ENCODE assay signal across 15 cellular contexts in the genomic region with DNA sequence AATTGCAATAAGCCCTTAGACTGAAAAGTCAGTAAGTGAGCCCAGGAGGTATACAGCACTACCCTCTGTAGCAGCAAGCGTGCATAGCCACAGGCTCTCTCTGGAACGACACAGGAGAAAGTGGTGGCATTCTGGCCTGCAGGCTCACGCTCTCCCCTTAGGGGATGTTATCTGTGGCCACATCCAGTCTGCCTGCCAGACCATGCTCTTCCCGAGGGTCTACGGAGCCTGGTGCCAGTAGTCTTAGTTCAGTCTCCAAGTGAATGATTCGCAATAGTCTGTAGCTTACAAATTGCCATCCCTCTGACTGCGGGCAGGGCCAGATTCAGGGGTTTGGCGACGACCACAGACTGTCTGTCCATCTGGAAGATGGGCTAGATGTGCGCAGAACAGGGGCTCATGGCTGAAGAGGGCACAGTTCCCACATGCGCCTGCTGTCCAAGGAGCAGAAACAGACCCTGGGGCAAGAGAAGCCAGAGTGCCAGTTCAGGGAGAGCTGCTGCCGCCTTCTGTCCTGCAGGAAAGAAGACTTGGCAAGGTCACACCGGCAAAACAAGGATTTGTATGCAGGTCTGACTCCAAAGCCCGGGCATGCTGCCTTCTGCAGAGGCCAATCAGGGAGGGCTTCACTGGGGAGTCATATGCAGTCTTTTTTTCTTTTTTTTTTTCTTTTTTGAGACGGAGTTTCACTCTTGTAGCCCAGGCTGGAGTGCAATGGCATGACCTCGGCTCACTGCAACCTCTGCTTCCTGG. TPM values are rescaled to one million over a fixed set of nuclear protein-coding genes. Genes with fewer than 3 reads are reported as not detected.
A peak's percentile ranks its signal among the peaks of the same experiment; 100 is the strongest.
DNase-seq lines count a peak whose midpoint lies in the region; ATAC-seq, FAIRE-seq and TF ChIP-seq lines count a peak whose summit lies in the region.
"Had no signal": no experiment of that assay in that cellular context is flagged by ENCODE, and none has a peak within 500 bp of the region (broad histone marks: within the 10 kb centered on the region; RNA-seq: fewer than 3 reads in every experiment).

No MANE protein-coding gene starts in this region.

- no peak overlapping the region for H3K27ac ChIP-seq in H1 (ENCODE audit: low read depth, low read length)
- H3K27ac ChIP-seq in lower lobe of right lung: no peak overlapping the region
- H3K27ac ChIP-seq in subcutaneous abdominal adipose tissue (ENCODE audit: low read depth, low read length): peak overlapping the region; percentile 87
- no peak overlapping the region for H3K27ac ChIP-seq in CD8-positive, alpha-beta T cell (ENCODE audit: low read depth, low read length)
- H3K27ac ChIP-seq: SK-N-MC had no signal

- H3K23me2 ChIP-seq in H1 (ENCODE audit: low read depth, low read length): peaks cover 8% of the 10 kb centered on the region; the same call in 1 of the 2 replicates

- no peaks in the 10 kb centered on the region for H3K27me3 Mint-ChIP-seq in CD8-positive, alpha-beta T cell (ENCODE audit: low read depth)

- no peak overlapping the region for H2AK5ac ChIP-seq in H1 (ENCODE audit: low read depth, low read length)

- TF ChIP-seq POLR2A in H1 (IDR thresholded peaks at IDR 0.05; ENCODE audit: control extremely low read depth in 1 of 2, low read depth in 2 of 2, low read length in 2 of 2): no peak

- H3K27me3 ChIP-seq in H1 (replicated peaks in 1 of 4; ENCODE audit: control insufficient read depth in 3 of 4, extremely low read depth in 1 of 4, insufficient read depth in 3 of 4, low read length in 3 of 4) (peaks cover 0 to 26% (median 18%) of the 10 kb centered on the region in 4 experiments; a peak in 6 of 7 replicates), lower lobe of right lung (ENCODE audit: low read depth) (no peaks in the 10 kb centered on the region), subcutaneous abdominal adipose tissue (ENCODE audit: control insufficient read depth in 5 of 5, insufficient read depth in 4 of 5, low read length in 5 of 5) (no peaks in the 10 kb centered on the region)
- H3K27me3 ChIP-seq in CD8-positive, alpha-beta T cell (ENCODE audit: insufficient read depth, low read length): no peaks in the 10 kb centered on the region

- no peak overlapping the region for H2BK20ac ChIP-seq in H1 (ENCODE audit: low read length)

- H2BK12ac ChIP-seq in H1 (ENCODE audit: low read depth, low read length): no peak overlapping the region

- no peaks in the 10 kb centered on the region for H3K79me2 ChIP-seq in H1 (ENCODE audit: control insufficient read depth in 1 of 2, insufficient read depth in 2 of 2, low read length in 2 of 2)

- 90% methylated on average over 14 of the region's 16 CpGs; no CpG with 5 or more reads in 1 of the 2 experiments for WGBS in H1 (ENCODE audit: extremely low coverage in 1 of 2, insufficient coverage in 1 of 2, insufficient read length in 1 of 2, insufficient replicate concordance in 2 of 2, low coverage in 1 of 2, low lambda C conversion rate in 2 of 2, missing lambda C conversion rate in 1 of 2), 2 experiments

- no peak overlapping the region for H2AFZ ChIP-seq in H1 (ENCODE audit: low read length)

- POLR2A ChIA-PET in H1 (lab: Charles Lee; ENCODE audit: partially characterized antibody): interaction anchor here (0.9 to 2.5 kb wide), 2 partner anchors 10 to 20 kb away, joined by 7 read pairs; no protein-coding TSS in a partner anchor
- POLR2A ChIA-PET in CD8-positive, alpha-beta T cell (lab: Charles Lee): no interaction called here

- no peak overlapping the region for H4K91ac ChIP-seq in H1 (replicated peaks; ENCODE audit: insufficient read length, low read length)

- H2BK5ac ChIP-seq in H1 (ENCODE audit: low read depth, low read length): no peak overlapping the region

- ATAC-seq in lower lobe of right lung (no peak), GM18867 (IDR thresholded peaks at IDR 0.05; ENCODE audit: unreplicated experiment) (no peak)
- no peak for ATAC-seq in CD8-positive, alpha-beta T cell
- ATAC-seq: activated CD4-positive, CD25-positive, alpha-beta regulatory T cell treated with anti-CD3 and anti-CD28 coated beads, Interleukin-2, amount 50 U/mL, for 24 hours; activated T-cell treated with anti-CD3 and anti-CD28 coated beads, Interleukin-2, amount 50 U/mL, for 4 hours; stimulated activated naive CD8-positive, alpha-beta T cell treated with anti-CD3 and anti-CD28 coated beads, Interleukin-15, amount 100 ng/mL, for 72 hours had no signal

- 0 out of 2 replicates have a peak overlapping the region, but pooled peaks have one; percentile 13 for H2BK15ac ChIP-seq in H1 (ENCODE audit: low read length)

- TF ChIP-seq EP300 in H1 (IDR thresholded peaks at IDR 0.05; ENCODE audit: borderline replicate concordance in 1 of 2, low read depth in 2 of 2, low read length in 2 of 2): no peak

- CTCF ChIA-PET in H1 (lab: Charles Lee; ENCODE audit: partially characterized antibody): interaction anchor here (1.2 to 2.0 kb wide), 4 partner anchors 8 to 241 kb away, joined by 3 to 12 read pairs (median 4); no protein-coding TSS in a partner anchor
- CTCF ChIA-PET in CD8-positive, alpha-beta T cell (lab: Charles Lee): interaction anchor here (7.2 kb wide), 1 partner anchor 8 kb away, joined by 59 read pairs; no protein-coding TSS in a partner anchor

- H3K4me3 ChIP-seq in H1 (ENCODE audit: extremely low read depth in 1 of 4, insufficient read depth in 2 of 4, low read depth in 3 of 4, low read length in 4 of 4) (no peak overlapping the region), lower lobe of right lung (no peak overlapping the region), subcutaneous abdominal adipose tissue (ENCODE audit: low read depth in 1 of 5, low read length in 5 of 5) (no peak overlapping the region)
- H3K4me3 ChIP-seq in CD8-positive, alpha-beta T cell (ENCODE audit: low read depth, low read length): no peak overlapping the region
- H3K4me3 ChIP-seq: SK-N-MC had no signal

- no peak overlapping the region for H3K56ac ChIP-seq in H1 (replicated peaks; ENCODE audit: insufficient read length, low read depth, low read length)

- H3K9me3 Mint-ChIP-seq in CD8-positive, alpha-beta T cell: no peaks in the 10 kb centered on the region
- H3K9me3 Mint-ChIP-seq: activated T-cell treated with anti-CD3 and anti-CD28 coated beads, Interleukin-2, amount 50 U/mL, for 4 hours; stimulated activated naive CD8-positive, alpha-beta T cell treated with anti-CD3 and anti-CD28 coated beads, Interleukin-15, amount 100 ng/mL, for 72 hours had no signal

- TF ChIP-seq RAD21 in H1 (IDR thresholded peaks at IDR 0.05 in 1 of 2, conservative IDR thresholded peaks at IDR 0.05 in 1 of 2; ENCODE audit: low read depth in 2 of 2, low read length in 2 of 2): no peak

- H4K20me1 ChIP-seq in H1 (replicated peaks in 1 of 2; ENCODE audit: control insufficient read depth in 1 of 2, insufficient read depth in 2 of 2, low read length in 2 of 2): peaks cover 0 to 3% of the 10 kb centered on the region in 2 experiments

- no peak overlapping the region for H3K4ac ChIP-seq in H1 (replicated peaks; ENCODE audit: insufficient read length, low read depth, low read length)

- H3K23ac ChIP-seq in H1 (ENCODE audit: insufficient read length): no peak overlapping the region

- no peak overlapping the region for H3K18ac ChIP-seq in H1 (ENCODE audit: extremely low read depth, low read length)

- peaks cover 0 to 5% (median 2%) of the 10 kb centered on the region in 4 experiments; a peak in 3 of 7 replicates for H3K4me1 ChIP-seq in H1 (replicated peaks in 1 of 4; ENCODE audit: control insufficient read depth in 3 of 4, insufficient read depth in 4 of 4, low read length in 3 of 4)
- H3K4me1 ChIP-seq in lower lobe of right lung: peaks cover 81% of the 10 kb centered on the region
- H3K4me1 ChIP-seq in subcutaneous abdominal adipose tissue (ENCODE audit: control insufficient read depth in 5 of 5, insufficient read depth in 5 of 5, low read length in 5 of 5): peaks cover 17 to 81% (median 71%) of the 10 kb centered on the region in 5 donors
- peaks cover 11% of the 10 kb centered on the region for H3K4me1 ChIP-seq in CD8-positive, alpha-beta T cell (ENCODE audit: insufficient read depth, low read length)

- no peak overlapping the region for H3K4me2 ChIP-seq in H1 (ENCODE audit: insufficient read depth in 1 of 2, low read depth in 2 of 2, low read length in 2 of 2)

- H3K79me1 ChIP-seq in H1 (ENCODE audit: low read depth, low read length): no peaks in the 10 kb centered on the region

- peaks cover 18% of the 10 kb centered on the region for H3K4me1 Mint-ChIP-seq in CD8-positive, alpha-beta T cell (ENCODE audit: low read depth)

- DNase-seq in NCI-H446 treated with DMSO at 0.1 percent for 48 hours (lab: John Stamatoyannopoulos, UW): peak; percentile 90
- no peak for DNase-seq in H1 (ENCODE audit: low read depth in 1 of 2, low spot score in 2 of 2)
- no peak for DNase-seq in lower lobe of right lung
- no peak for DNase-seq in NCI-H187 treated with DMSO at 0.1 percent for 48 hours (lab: John Stamatoyannopoulos, UW)
- DNase-seq in CD8-positive, alpha-beta T cell: no peak
- DNase-seq: activated T-cell treated with anti-CD3 and anti-CD28 coated beads, Interleukin-2, amount 50 U/mL, for 4 hours; DMS153; erythroblast; stimulated activated CD4-positive, alpha-beta T cell treated with anti-CD3 and anti-CD28 coated beads, Interleukin-4, amount 100 ng/mL, for 24 hours; stimulated activated naive CD8-positive, alpha-beta T cell treated with anti-CD3 and anti-CD28 coated beads, Interleukin-15, amount 100 ng/mL, for 72 hours had no signal

- TF ChIP-seq CTCF in H1 (IDR thresholded peaks at IDR 0.05; ENCODE audit: control extremely low read depth in 1 of 3, insufficient read depth in 1 of 3, low read depth in 1 of 3, low read length in 3 of 3): no peak
- peak; percentile 10 for TF ChIP-seq CTCF in lower lobe of right lung (IDR thresholded peaks at IDR 0.05)
- TF ChIP-seq CTCF in CD8-positive, alpha-beta T cell (IDR thresholded peaks at IDR 0.05): no peak

- H3K9ac ChIP-seq in H1 (replicated peaks in 1 of 4; ENCODE audit: extremely low read depth in 1 of 4, low read depth in 3 of 4, low read length in 3 of 4) (no peak overlapping the region), subcutaneous abdominal adipose tissue (ENCODE audit: low read length in 5 of 5) (no peak overlapping the region)

- intact Hi-C loops in lower lobe of right lung (cut with DNase I): loop anchor here (10.0 kb wide), 1 partner anchor 55 kb away; no protein-coding TSS in a partner anchor
- intact Hi-C loops in CD8-positive, alpha-beta T cell (cut with DNase I, micrococcal nuclease): loop anchor here (5.0 to 10.0 kb wide), 7 partner anchors 265 to 1355 kb away; a partner anchor contains a TSS

- peaks cover 0 to 8% of the 10 kb centered on the region in 2 experiments; a peak in 1 of 4 replicates for H3K9me3 ChIP-seq in H1 (ENCODE audit: insufficient read depth in 2 of 2, low read depth in 1 of 2, low read length in 1 of 2)
- H3K9me3 ChIP-seq in lower lobe of right lung: no peaks in the 10 kb centered on the region
- H3K9me3 ChIP-seq in subcutaneous abdominal adipose tissue (ENCODE audit: control insufficient read depth in 5 of 5, low read length in 5 of 5): no peaks in the 10 kb centered on the region
- H3K9me3 ChIP-seq in CD8-positive, alpha-beta T cell (ENCODE audit: low read length): no peaks in the 10 kb centered on the region

- no peak for FAIRE-seq in H1 (lab: Jason Lieb, UNC)
- FAIRE-seq: bronchial epithelial cell had no signal

- H3K14ac ChIP-seq in H1 (ENCODE audit: insufficient read length): no peak overlapping the region

- no peak overlapping the region for H3K4me3 Mint-ChIP-seq in CD8-positive, alpha-beta T cell
- H3K4me3 Mint-ChIP-seq: activated T-cell treated with anti-CD3 and anti-CD28 coated beads, Interleukin-2, amount 50 U/mL, for 4 hours; stimulated activated naive CD8-positive, alpha-beta T cell treated with anti-CD3 and anti-CD28 coated beads, Interleukin-15, amount 100 ng/mL, for 72 hours had no signal

- H3K27ac Mint-ChIP-seq in CD8-positive, alpha-beta T cell: no peak overlapping the region
- H3K27ac Mint-ChIP-seq: stimulated activated naive CD8-positive, alpha-beta T cell treated with anti-CD3 and anti-CD28 coated beads, Interleukin-15, amount 100 ng/mL, for 72 hours had no signal

- no peak overlapping the region for H4K8ac ChIP-seq in H1 (ENCODE audit: extremely low read depth, insufficient read depth, low read length)

- H3K36me3 Mint-ChIP-seq in CD8-positive, alpha-beta T cell: no peaks in the 10 kb centered on the region

- H4K5ac ChIP-seq in H1 (ENCODE audit: insufficient read length, low read depth, low read length): no peak overlapping the region

- no peak overlapping the region for H2BK120ac ChIP-seq in H1 (replicated peaks; ENCODE audit: low read depth, low read length)

- H3K36me3 ChIP-seq in H1 (ENCODE audit: control insufficient read depth in 2 of 4, insufficient read depth in 4 of 4, low read length in 3 of 4): 0 out of 8 replicates have a peak, but pooled peaks cover 0 to 2% (median 0%) of the 10 kb centered on the region in 4 experiments
- H3K36me3 ChIP-seq in lower lobe of right lung: no peaks in the 10 kb centered on the region
- H3K36me3 ChIP-seq in subcutaneous abdominal adipose tissue (ENCODE audit: control insufficient read depth in 5 of 5, insufficient read depth in 5 of 5, low read length in 5 of 5): no peaks in the 10 kb centered on the region
- no peaks in the 10 kb centered on the region for H3K36me3 ChIP-seq in CD8-positive, alpha-beta T cell (ENCODE audit: insufficient read depth, low read length)

RNA-seq across cellular contexts. Expression of a gene that starts 3.5 kb away (rescaled TPM):
- 4.6 and 6.4 TPM in 2 replicates for total RNA-seq in H1 (2021; fragmentation: NEBNext Ultra II Directional; extraction: Animal tissue kit (Norgen Biotek cat#: 25700))
- polyA plus RNA-seq in H1 (2011; rRNA removed): 8.6 and 10.1 TPM in 2 replicates
- 8.1 TPM for polyA plus RNA-seq in H1 (2011; cell fraction: cytosol; rRNA removed)
- 7.3 TPM for polyA plus RNA-seq in H1 (2011; cell fraction: nucleus; rRNA removed)
- polyA plus RNA-seq in H1 (2012, experiment 1 of 2): 4.5 to 8.2 TPM (median 5.7 TPM) in 4 replicates
- polyA plus RNA-seq in H1 (2012, experiment 2 of 2): 1.9 TPM
- 3.8 TPM for polyA plus RNA-seq in H1 (2013, experiment 1 of 2)
- polyA plus RNA-seq in H1 (2013, experiment 2 of 2): 4.2 TPM
- 23.2 and 30.8 TPM in 2 replicates for polyA minus RNA-seq in H1 (2011; rRNA and poly(A)+ RNA removed)
- polyA minus RNA-seq in H1 (2011; cell fraction: cytosol; rRNA and poly(A)+ RNA removed): 7.7 TPM
- 7.2 TPM for polyA minus RNA-seq in H1 (2011; cell fraction: nucleus; rRNA and poly(A)+ RNA removed)
- total RNA-seq in lower lobe of right lung: 40.8 TPM
- 10 to 100 TPM; 28.6 to 30.3 TPM for total RNA-seq in CD8-positive, alpha-beta T cell

RNA-seq across cellular contexts. Expression of a gene that starts 40.4 kb away (rescaled TPM):
- 0.13 and 0.25 TPM in 2 replicates for total RNA-seq in H1 (2021; fragmentation: NEBNext Ultra II Directional; extraction: Animal tissue kit (Norgen Biotek cat#: 25700))
- 0.09 and 0.57 TPM in 2 replicates for polyA plus RNA-seq in H1 (2011; rRNA removed)
- polyA plus RNA-seq in H1 (2011; cell fraction: cytosol; rRNA removed): 0.32 TPM
- 0.47 TPM for polyA plus RNA-seq in H1 (2011; cell fraction: nucleus; rRNA removed)
- polyA plus RNA-seq in H1 (2012, experiment 1 of 2): 0.16 to 0.46 TPM (median 0.30 TPM) in 4 replicates
- polyA plus RNA-seq in H1 (2012, experiment 2 of 2): 0.17 TPM
- 0.59 TPM for polyA plus RNA-seq in H1 (2013, experiment 1 of 2)
- polyA plus RNA-seq in H1 (2013, experiment 2 of 2): 0.28 TPM
- polyA minus RNA-seq in H1 (2011; rRNA and poly(A)+ RNA removed): 0.05 and 0.19 TPM in 2 replicates
- polyA minus RNA-seq in H1 (2011; cell fraction: cytosol; rRNA and poly(A)+ RNA removed): not detected
- polyA minus RNA-seq in H1 (2011; cell fraction: nucleus; rRNA and poly(A)+ RNA removed): not detected
- total RNA-seq in lower lobe of right lung: 2.6 TPM
- total RNA-seq in CD8-positive, alpha-beta T cell: not detected
